25 cellular contexts compared by ENCODE assay signal in genomic region chr9:23543420-23543819, GRCh38.
A peak's percentile ranks its signal among the peaks of the same experiment; 100 is the strongest.
DNase-seq lines count a peak whose midpoint lies in the region; ATAC-seq, FAIRE-seq and TF ChIP-seq lines count a peak whose summit lies in the region.
"Had no signal": no experiment of that assay in that cellular context is flagged by ENCODE, and none has a peak within 500 bp of the region (broad histone marks: within the 10 kb centered on the region; RNA-seq: fewer than 3 reads in every experiment).

No MANE protein-coding gene starts in this region.

- H3K4me1 ChIP-seq in PC-3 (ENCODE audit: insufficient read depth, low read length) (peaks cover 5% of the 10 kb centered on the region; the same call in 1 of the 2 replicates), endodermal cell (ENCODE audit: control insufficient read depth, insufficient read depth, low read length) (no peaks in the 10 kb centered on the region), neural progenitor cell (peaks cover 14% of the 10 kb centered on the region)
- H3K4me1 ChIP-seq: lower lobe of right lung had no signal

- H3K27me3 Mint-ChIP-seq in endodermal cell (ENCODE audit: insufficient read depth) (peaks cover 2% of the 10 kb centered on the region), neural progenitor cell (ENCODE audit: insufficient read depth, low read depth) (peaks cover 5% of the 10 kb centered on the region)
- H3K27me3 Mint-ChIP-seq: CD4-positive, alpha-beta memory T cell had no signal

- H3K9me3 ChIP-seq in PC-3 (ENCODE audit: low read length), result no peaks in the 10 kb centered on the region
- no peaks in the 10 kb centered on the region for H3K9me3 ChIP-seq in endodermal cell (ENCODE audit: control insufficient read depth, low read length)
- no peaks in the 10 kb centered on the region for H3K9me3 ChIP-seq in neural progenitor cell (ENCODE audit: low read depth)
- H3K9me3 ChIP-seq: lower lobe of right lung, neutrophil, thoracic aorta had no signal

- H3K4me1 Mint-ChIP-seq in endodermal cell (peaks cover 7% of the 10 kb centered on the region), neural progenitor cell (peaks cover 26% of the 10 kb centered on the region)
- H3K4me1 Mint-ChIP-seq: stimulated activated naive B cell treated with anti-CD40 and anti-IgM and Interleukin-4, amounts not matched to agents 10 μg/mL and 1 μg/mL and 100 μg/mL, for 72 hours had no signal

- intact Hi-C loops in PC-3 (cut with micrococcal nuclease), result no loop called here

- H4K20me1 ChIP-seq in PC-3 (ENCODE audit: low read length) (no peaks in the 10 kb centered on the region), neural progenitor cell (ENCODE audit: low read depth) (no peaks in the 10 kb centered on the region)

- H3K4me3 ChIP-seq in PC-3 (ENCODE audit: low read length) (no peak overlapping the region), endodermal cell (ENCODE audit: low read length) (no peak overlapping the region), neural progenitor cell (no peak overlapping the region)
- H3K4me3 ChIP-seq: lower lobe of right lung, thoracic aorta had no signal

- H3K4me3 Mint-ChIP-seq in endodermal cell (no peak overlapping the region), neural progenitor cell (no peak overlapping the region)
- H3K4me3 Mint-ChIP-seq: CD4-positive, alpha-beta memory T cell; HFFc6; stimulated activated naive B cell treated with anti-CD40 and anti-IgM and Interleukin-4, amounts not matched to agents 10 μg/mL and 1 μg/mL and 100 μg/mL, for 72 hours had no signal

- ATAC-seq in PC-3 (no peak), HG03045 (IDR thresholded peaks at IDR 0.05; ENCODE audit: unreplicated experiment) (no peak), GM21576 (IDR thresholded peaks at IDR 0.05; ENCODE audit: unreplicated experiment) (no peak)
- ATAC-seq: lower lobe of right lung; Right ventricle myocardium inferior; stimulated activated naive B cell treated with anti-CD40 and anti-IgM and Interleukin-4, amounts not matched to agents 10 μg/mL and 1 μg/mL and 100 μg/mL, for 72 hours had no signal

- H3K36me3 ChIP-seq in PC-3 (ENCODE audit: low read depth, low read length) (no peaks in the 10 kb centered on the region), endodermal cell (ENCODE audit: control insufficient read depth, insufficient read depth, low read length) (no peaks in the 10 kb centered on the region), neural progenitor cell (no peaks in the 10 kb centered on the region)
- H3K36me3 ChIP-seq: lower lobe of right lung, neutrophil, thoracic aorta had no signal

- no peaks in the 10 kb centered on the region for H3K9me2 ChIP-seq in PC-3 (replicated peaks; ENCODE audit: low read length)

- H3K79me2 ChIP-seq in PC-3 (ENCODE audit: low read length), result no peaks in the 10 kb centered on the region
- H3K79me2 ChIP-seq in neural progenitor cell (ENCODE audit: low read depth), result no peaks in the 10 kb centered on the region

- BruUV-seq in PC-3 (replicated peaks; lab: Mats Ljungman, UMichigan), result no TSS peak

- H3F3A ChIP-seq in PC-3 (ENCODE audit: low read length, unreplicated experiment) (no peaks in the 10 kb centered on the region), neural progenitor cell (ENCODE audit: low read depth) (peaks cover 2% of the 10 kb centered on the region)

- POLR2A ChIA-PET in PC-3 (lab: Charles Lee; ENCODE audit: unreplicated experiment), result no interaction called here

- H3K4me2 ChIP-seq in PC-3 (ENCODE audit: low read length) (no peak overlapping the region), neural progenitor cell (no peak overlapping the region)

- H3K9me3 Mint-ChIP-seq in endodermal cell (peaks cover 2% of the 10 kb centered on the region), neural progenitor cell (peaks cover 3% of the 10 kb centered on the region)

- peak; percentile 91 for FAIRE-seq in H54 (lab: Jason Lieb, UNC)
- FAIRE-seq: islet of Langerhans, small intestine had no signal

- H3K27ac ChIP-seq in PC-3 (ENCODE audit: low read length) (no peak overlapping the region), endodermal cell (ENCODE audit: low read depth, low read length) (no peak overlapping the region), neural progenitor cell (no peak overlapping the region)
- H3K27ac ChIP-seq: lower lobe of right lung, neutrophil, thoracic aorta had no signal

- TF ChIP-seq CTCF in PC-3 (conservative IDR thresholded peaks at IDR 0.05; ENCODE audit: low read depth, low read length) (no peak), endodermal cell (conservative IDR thresholded peaks at IDR 0.05) (no peak), neural progenitor cell (IDR thresholded peaks at IDR 0.05) (no peak)

- 66% methylated on average over 3 of the region's 3 CpGs; no CpG with 5 or more reads in 1 of the 2 experiments for WGBS in endodermal cell (ENCODE audit: insufficient coverage in 1 of 2, insufficient read length in 1 of 2), 2 experiments

- H2AFZ ChIP-seq in PC-3 (ENCODE audit: low read length), result no peak overlapping the region
- H2AFZ ChIP-seq in neural progenitor cell (replicated peaks), result peak overlapping the region; percentile 7

- DNase-seq in H54 (ENCODE audit: insufficient read length, low spot score), result peak; percentile 15
- DNase-seq in PC-3, result peak; percentile 11
- DNase-seq in endodermal cell, result no peak
- DNase-seq in neural progenitor cell (ENCODE audit: low spot score), result no peak
- DNase-seq in COR-L47 (lab: John Stamatoyannopoulos, UW), result no peak
- DNase-seq: activated CD4-positive, CD25-positive, alpha-beta regulatory T cell treated with anti-CD3 and anti-CD28 coated beads, Interleukin-2, amount 50 U/mL, for 72 hours; activated gamma-delta T cell treated with Interleukin-2 at 50 U/mL for 16 hours; activated T-cell treated with anti-CD3 and anti-CD28 coated beads, Interleukin-2, amount 50 U/mL, for 1 hour; CD4-positive, alpha-beta memory T cell; DMS79 treated with DMSO at 0.1 percent for 48 hours; HFFc6; lower lobe of right lung; NCI-H1105 treated with DMSO at 0.1 percent for 48 hours; NCI-H2107; NCI-H510A treated with DMSO at 0.1 percent for 48 hours; small intestine; stimulated activated CD4-positive, alpha-beta T cell treated with anti-CD3 and anti-CD28 coated beads, Interleukin-2, amount 100 ng/mL, for 48 hours; stimulated activated naive B cell treated with anti-CD40 and anti-IgM and Interleukin-4, amounts not matched to agents 10 μg/mL and 1 μg/mL and 100 μg/mL, for 72 hours; T1000 had no signal

- CTCF ChIA-PET in PC-3 (lab: Charles Lee), result no interaction called here

- TF ChIP-seq POLR2A in H54 (IDR thresholded peaks at IDR 0.05; ENCODE audit: low read depth, low read length), result no peak

- no peak overlapping the region for H3K9ac ChIP-seq in PC-3 (ENCODE audit: low read length)
- H3K9ac ChIP-seq in endodermal cell (ENCODE audit: extremely low read depth, low read length, poor library complexity, severe bottlenecking), result no peak overlapping the region
- H3K9ac ChIP-seq in neural progenitor cell, result no peak overlapping the region

- H3K36me3 Mint-ChIP-seq in endodermal cell (ENCODE audit: low read depth) (no peaks in the 10 kb centered on the region), neural progenitor cell (no peaks in the 10 kb centered on the region)
- H3K36me3 Mint-ChIP-seq: CD4-positive, alpha-beta memory T cell; stimulated activated naive B cell treated with anti-CD40 and anti-IgM and Interleukin-4, amounts not matched to agents 10 μg/mL and 1 μg/mL and 100 μg/mL, for 72 hours had no signal

- H3K27me3 ChIP-seq in PC-3 (ENCODE audit: low read length), result no peaks in the 10 kb centered on the region
- peaks cover 13% of the 10 kb centered on the region for H3K27me3 ChIP-seq in endodermal cell (ENCODE audit: control insufficient read depth, insufficient read depth, low read length, poor library complexity, severe bottlenecking)
- H3K27me3 ChIP-seq in neural progenitor cell, result no peaks in the 10 kb centered on the region

- H3K27ac Mint-ChIP-seq in endodermal cell (peak overlapping the region; percentile 52), neural progenitor cell (no peak overlapping the region)
- H3K27ac Mint-ChIP-seq: CD4-positive, alpha-beta memory T cell; HFFc6; stimulated activated naive B cell treated with anti-CD40 and anti-IgM and Interleukin-4, amounts not matched to agents 10 μg/mL and 1 μg/mL and 100 μg/mL, for 72 hours had no signal

Comparison
In these comparisons a context has a peak if more than half of its experiments do, and no peak if none do; other contexts are left out.
1. DNase-seq: peak in H54 (single experiment) and PC-3 (single experiment); none in endodermal cell (single experiment), neural progenitor cell (single experiment) and COR-L47 (single experiment).